11 cellular contexts compared by ENCODE assay signal in genomic region chr1:236507022-236507700, GRCh38. TPM values are rescaled to one million over a fixed set of nuclear protein-coding genes. Genes with fewer than 3 reads are reported as not detected.
DNase-seq lines count a peak whose midpoint lies in the region; ATAC-seq and TF ChIP-seq lines count a peak whose summit lies in the region.
"Had no signal": no experiment of that assay in that cellular context is flagged by ENCODE, and none has a peak within 500 bp of the region (broad histone marks: within the 10 kb centered on the region; RNA-seq: fewer than 3 reads in every experiment).

No MANE protein-coding gene starts in this region.

- intact Hi-C loops in Calu3 (cut with micrococcal nuclease; ENCODE audit: unreplicated experiment) = no loop called here

- H3K27ac ChIP-seq in CD4-positive, CD25-positive, alpha-beta regulatory T cell (ENCODE audit: insufficient read depth, low read length, poor library complexity, severe bottlenecking) = no peak overlapping the region
- peak overlapping the region in 1 of 2 donors; percentile 59 for H3K27ac ChIP-seq in lung (ENCODE audit: low read depth in 1 of 2, low read length in 1 of 2)
- H3K27ac ChIP-seq: psoas muscle had no signal

- no TSS peak for BruUV-seq in Calu3 (replicated peaks; lab: Mats Ljungman, UMichigan)

- ATAC-seq in CD4-positive, CD25-positive, alpha-beta regulatory T cell (ENCODE audit: low read depth in 2 of 2) = no peak
- ATAC-seq in lung (ENCODE audit: insufficient read depth, low FRiP score) (peak; percentile 49), HG02884 (IDR thresholded peaks at IDR 0.05; ENCODE audit: unreplicated experiment) (no peak)
- ATAC-seq: psoas muscle had no signal

- no peaks in the 10 kb centered on the region for H3K36me3 ChIP-seq in CD4-positive, CD25-positive, alpha-beta regulatory T cell (ENCODE audit: control insufficient read depth, insufficient read depth, low read length)
- no peaks in the 10 kb centered on the region for H3K36me3 ChIP-seq in lung (ENCODE audit: control insufficient read depth in 2 of 2, insufficient read depth in 2 of 2, low read length in 2 of 2)

- no peaks in the 10 kb centered on the region for H3K36me3 Mint-ChIP-seq in CD4-positive, CD25-positive, alpha-beta regulatory T cell
- no peaks in the 10 kb centered on the region for H3K36me3 Mint-ChIP-seq in Calu3 (ENCODE audit: insufficient read depth, unreplicated experiment)
- H3K36me3 Mint-ChIP-seq: activated naive CD4-positive, alpha-beta T cell treated with anti-CD3 and anti-CD28 coated beads, Interleukin-2, amount 50 U/mL, for 24 hours had no signal

- H3K4me1 Mint-ChIP-seq in CD4-positive, CD25-positive, alpha-beta regulatory T cell = peaks cover 0 to 34% (median 19%) of the 10 kb centered on the region in 4 donors
- H3K4me1 Mint-ChIP-seq in Calu3 (ENCODE audit: low read depth, unreplicated experiment) = peaks cover 25% of the 10 kb centered on the region

- H3K4me3 ChIP-seq in CD4-positive, CD25-positive, alpha-beta regulatory T cell (ENCODE audit: low read depth, low read length) = no peak overlapping the region
- H3K4me3 ChIP-seq in choroid plexus epithelial cell (ENCODE audit: low read depth, low read length) (no peak overlapping the region), lung (no peak overlapping the region)
- H3K4me3 ChIP-seq: psoas muscle had no signal

- peak overlapping the region in 2 of 3 donors; percentile 43 to 44 for H3K27ac Mint-ChIP-seq in CD4-positive, CD25-positive, alpha-beta regulatory T cell
- H3K27ac Mint-ChIP-seq in Calu3 (ENCODE audit: unreplicated experiment) = no peak overlapping the region
- H3K27ac Mint-ChIP-seq: activated naive CD4-positive, alpha-beta T cell treated with anti-CD3 and anti-CD28 coated beads, Interleukin-2, amount 50 U/mL, for 24 hours had no signal

- CTCF ChIA-PET in Calu3 (lab: Charles Lee) = no interaction called here

- H3K27me3 Mint-ChIP-seq in CD4-positive, CD25-positive, alpha-beta regulatory T cell = peaks cover 4% of the 10 kb centered on the region
- no peaks in the 10 kb centered on the region for H3K27me3 Mint-ChIP-seq in Calu3 (ENCODE audit: unreplicated experiment)
- H3K27me3 Mint-ChIP-seq: activated naive CD4-positive, alpha-beta T cell treated with anti-CD3 and anti-CD28 coated beads, Interleukin-2, amount 50 U/mL, for 24 hours had no signal

- no peaks in the 10 kb centered on the region for H3K27me3 ChIP-seq in CD4-positive, CD25-positive, alpha-beta regulatory T cell (ENCODE audit: control insufficient read depth, insufficient read depth, low read length)
- H3K27me3 ChIP-seq in lung (ENCODE audit: control insufficient read depth, insufficient read depth) = no peaks in the 10 kb centered on the region

- WGBS in lung, 2 donors = 68 to 75% methylated on average over 5 of the region's 5 CpGs

- no peaks in the 10 kb centered on the region for H3K9me3 ChIP-seq in CD4-positive, CD25-positive, alpha-beta regulatory T cell (ENCODE audit: control insufficient read depth in 2 of 2, low read length in 2 of 2)
- no peaks in the 10 kb centered on the region for H3K9me3 ChIP-seq in lung (ENCODE audit: control insufficient read depth in 2 of 2, insufficient read depth in 1 of 2, low read length in 1 of 2)
- H3K9me3 ChIP-seq: psoas muscle had no signal

- H3K9me3 Mint-ChIP-seq in CD4-positive, CD25-positive, alpha-beta regulatory T cell = no peaks in the 10 kb centered on the region
- no peaks in the 10 kb centered on the region for H3K9me3 Mint-ChIP-seq in Calu3 (ENCODE audit: low read depth, unreplicated experiment)
- H3K9me3 Mint-ChIP-seq: activated naive CD4-positive, alpha-beta T cell treated with anti-CD3 and anti-CD28 coated beads, Interleukin-2, amount 50 U/mL, for 24 hours had no signal

- peaks cover 13% of the 10 kb centered on the region for H3K4me1 ChIP-seq in CD4-positive, CD25-positive, alpha-beta regulatory T cell (ENCODE audit: control insufficient read depth, insufficient read depth, low read length, poor library complexity, severe bottlenecking)
- H3K4me1 ChIP-seq in lung (ENCODE audit: control insufficient read depth in 2 of 2, insufficient read depth in 2 of 2, low read length in 2 of 2) = peaks cover 3 to 6% of the 10 kb centered on the region in 2 donors
- H3K4me1 ChIP-seq: psoas muscle had no signal

- TF ChIP-seq CTCF in choroid plexus epithelial cell (conservative IDR thresholded peaks at IDR 0.05; ENCODE audit: low read depth, low read length) (no peak), lung (IDR thresholded peaks at IDR 0.05; ENCODE audit: control extremely low read depth, extremely low read depth) (no peak), Calu3 (IDR thresholded peaks at IDR 0.05; ENCODE audit: unreplicated experiment) (no peak)

- no peak overlapping the region for H3K4me3 Mint-ChIP-seq in CD4-positive, CD25-positive, alpha-beta regulatory T cell
- H3K4me3 Mint-ChIP-seq in Calu3 (ENCODE audit: low read depth, unreplicated experiment) = no peak overlapping the region
- H3K4me3 Mint-ChIP-seq: activated naive CD4-positive, alpha-beta T cell treated with anti-CD3 and anti-CD28 coated beads, Interleukin-2, amount 50 U/mL, for 24 hours had no signal

- DNase-seq in CD4-positive, CD25-positive, alpha-beta regulatory T cell = no peak
- DNase-seq in NCI-H526 treated with DMSO at 0.1 percent for 48 hours (lab: John Stamatoyannopoulos, UW) = peak; percentile 22
- peak; percentile 66 for DNase-seq in choroid plexus epithelial cell (ENCODE audit: low read depth)
- DNase-seq in lung (ENCODE audit: low spot score) = no peak
- DNase-seq in stimulated activated CD4-positive, alpha-beta T cell treated with anti-CD3 and anti-CD28 coated beads, Interleukin-12 subunit alpha, Interleukin-12 subunit beta, amount 100 ng/mL, for 4 hours = no peak
- no peak for DNase-seq in LoVo (ENCODE audit: low spot score)
- no peak for DNase-seq in Calu3
- DNase-seq: activated CD4-positive, alpha-beta T cell treated with anti-CD3 and anti-CD28 coated beads, Interleukin-2, amount 50 U/mL, for 1 hour; psoas muscle had no signal

RNA-seq across cellular contexts. Expression of gene LGALS8, which starts 16.6 kb away (rescaled TPM):
- total RNA-seq in CD4-positive, CD25-positive, alpha-beta regulatory T cell = 183 TPM
- 10 to 100 TPM; 53.3 to 70.7 (median 60.1) TPM for polyA plus RNA-seq in CD4-positive, CD25-positive, alpha-beta regulatory T cell
- total RNA-seq in lung = 100 to 1,000 TPM in 1 of 2 donors, 10 to 100 TPM in 1; 62.0 to 160 TPM
- polyA plus RNA-seq in lung = 10 to 100 TPM; 29.9 to 44.2 TPM
- 46.5 and 50.3 TPM in 2 replicates for total RNA-seq in Calu3 (2022)

Comparison
In these comparisons a context has a peak if more than half of its experiments do, and no peak if none do; other contexts are left out.
1. DNase-seq: peak in NCI-H526 treated with DMSO at 0.1 percent for 48 hours (single experiment) and choroid plexus epithelial cell (single experiment); none in CD4-positive, CD25-positive, alpha-beta regulatory T cell (0 of 3), lung (single experiment), stimulated activated CD4-positive, alpha-beta T cell treated with anti-CD3 and anti-CD28 coated beads, Interleukin-12 subunit alpha, Interleukin-12 subunit beta, amount 100 ng/mL, for 4 hours (single experiment), LoVo (single experiment) and Calu3 (single experiment).